Comparison of ENCODE assay signal across 12 cellular contexts in the genomic region with DNA sequence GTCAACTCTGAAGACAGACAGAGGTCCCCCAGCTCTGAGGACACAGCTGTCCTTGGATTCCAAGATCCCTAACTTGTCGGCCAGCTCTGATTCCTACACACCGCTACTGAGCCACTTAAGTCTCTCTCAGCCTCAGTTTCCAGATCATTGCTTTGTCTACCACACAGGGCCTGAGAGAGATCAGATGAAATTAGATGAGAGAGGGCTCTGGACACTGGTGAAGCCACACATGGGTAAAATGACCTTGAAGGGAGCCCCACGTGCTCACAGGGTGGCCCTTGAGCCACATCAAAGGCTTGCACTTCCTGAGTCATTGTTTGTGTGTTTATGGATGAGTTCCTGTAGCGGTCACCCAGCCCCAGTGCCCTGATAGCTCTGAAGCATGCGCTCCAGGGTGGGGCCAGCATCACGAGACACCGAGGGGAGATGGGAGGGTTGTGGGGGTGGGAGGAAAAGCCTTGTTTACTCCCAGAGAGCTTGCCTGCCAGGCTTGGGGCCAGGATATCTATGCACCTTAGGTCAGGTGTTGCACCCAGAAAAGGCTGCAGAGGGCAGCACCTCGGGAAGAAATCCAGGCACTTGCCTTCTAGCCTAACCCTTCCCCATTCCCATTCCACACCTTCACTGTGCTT. TPM values are rescaled to one million over a fixed set of nuclear protein-coding genes. Genes with fewer than 3 reads are reported as not detected.
DNase-seq lines count a peak whose midpoint lies in the region; ATAC-seq, FAIRE-seq and TF ChIP-seq lines count a peak whose summit lies in the region.
"Had no signal": no experiment of that assay in that cellular context is flagged by ENCODE, and none has a peak within 500 bp of the region (broad histone marks: within the 10 kb centered on the region; RNA-seq: fewer than 3 reads in every experiment).

No MANE protein-coding gene starts in this region.

- H3K4me1 Mint-ChIP-seq in activated T-helper 1 cell treated with anti-CD3 and anti-CD28 coated beads, Interleukin-12 subunit alpha, Interleukin-12 subunit beta, Interleukin-2, Interleukin-4 antibody, amounts not matched to agents 30 ng/mL and 10 ng/mL and 1 ng/mL, durations not matched to agents 14 hours and 24 hours and 36 hours (ENCODE audit: low read depth): no peaks in the 10 kb centered on the region
- H3K4me1 Mint-ChIP-seq in CD4-positive, alpha-beta T cell (ENCODE audit: low read depth): no peaks in the 10 kb centered on the region
- H3K4me1 Mint-ChIP-seq: brain had no signal

- H3K36me3 Mint-ChIP-seq in activated T-helper 1 cell treated with anti-CD3 and anti-CD28 coated beads, Interleukin-12 subunit alpha, Interleukin-12 subunit beta, Interleukin-2, Interleukin-4 antibody, amounts not matched to agents 30 ng/mL and 10 ng/mL and 1 ng/mL, durations not matched to agents 14 hours and 24 hours and 36 hours (ENCODE audit: low read depth): no peaks in the 10 kb centered on the region
- H3K36me3 Mint-ChIP-seq in CD4-positive, alpha-beta T cell (ENCODE audit: low read depth): no peaks in the 10 kb centered on the region
- H3K36me3 Mint-ChIP-seq: brain had no signal

- H3K4me2 ChIP-seq in H1 (ENCODE audit: insufficient read depth in 1 of 2, low read depth in 2 of 2, low read length in 2 of 2): no peak overlapping the region
- no peak overlapping the region for H3K4me2 ChIP-seq in neuronal stem cell (ENCODE audit: insufficient read depth, low read length, poor library complexity, severe bottlenecking)

- no peak for DNase-seq in GM12865 (ENCODE audit: low read depth)
- DNase-seq in NCI-H510A (lab: John Stamatoyannopoulos, UW): peak; percentile 52
- peak; percentile 41 to 75 for DNase-seq in H1 (ENCODE audit: low read depth in 1 of 2, low spot score in 2 of 2)
- DNase-seq in neuronal stem cell (ENCODE audit: low spot score): no peak
- DNase-seq in stimulated activated CD4-positive, alpha-beta T cell treated with anti-CD3 and anti-CD28 coated beads, Interleukin-15, amount 100 ng/mL, for 24 hours: no peak
- no peak for DNase-seq in glomerular visceral epithelial cell (ENCODE audit: extremely low spot score)
- DNase-seq in activated T-helper 1 cell treated with anti-CD3 and anti-CD28 coated beads, Interleukin-12 subunit alpha, Interleukin-12 subunit beta, Interleukin-2, Interleukin-4 antibody, amounts not matched to agents 30 ng/mL and 10 ng/mL and 1 ng/mL, durations not matched to agents 14 hours and 24 hours and 36 hours (ENCODE audit: low spot score): no peak
- no peak for DNase-seq in CD4-positive, alpha-beta T cell
- DNase-seq: HCEC 1CT; NK-92 treated with Interleukin-12 subunit alpha and Interleukin-12 subunit beta, amount 100 ng/mL, for 24 hours; occipital lobe had no signal

- CTCF ChIA-PET in H1 (lab: Charles Lee; ENCODE audit: partially characterized antibody): interaction anchor here (0.6 to 2.3 kb wide), 28 partner anchors 9 to 242 kb away, joined by 3 to 23 read pairs (median 4); no protein-coding TSS in a partner anchor
- CTCF ChIA-PET in CD4-positive, alpha-beta T cell (lab: Charles Lee): no interaction called here

- ATAC-seq in CD4-positive, alpha-beta T cell (ENCODE audit: poor library complexity): no peak

- TF ChIP-seq POLR2A in H1 (IDR thresholded peaks at IDR 0.05; ENCODE audit: control extremely low read depth in 1 of 2, low read depth in 2 of 2, low read length in 2 of 2): no peak

- TF ChIP-seq CTCF in GM12865 (IDR thresholded peaks at IDR 0.05; ENCODE audit: insufficient read depth, low read depth, low read length, missing control alignments): peak; percentile 8
- peak; percentile 65 to 86 (median 74) for TF ChIP-seq CTCF in H1 (IDR thresholded peaks at IDR 0.05; ENCODE audit: control extremely low read depth in 1 of 3, insufficient read depth in 1 of 3, low read depth in 1 of 3, low read length in 3 of 3)
- no peak for TF ChIP-seq CTCF in CD4-positive, alpha-beta T cell (IDR thresholded peaks at IDR 0.05)

- 47% methylated on average over 8 of the region's 8 CpGs; no CpG with 5 or more reads in 1 of the 2 experiments for WGBS in H1 (ENCODE audit: extremely low coverage in 1 of 2, insufficient coverage in 1 of 2, insufficient read length in 1 of 2, insufficient replicate concordance in 2 of 2, low coverage in 1 of 2, low lambda C conversion rate in 2 of 2, missing lambda C conversion rate in 1 of 2), 2 experiments
- no CpG with 5 or more reads among the region's 8 CpGs for WGBS in neuronal stem cell (ENCODE audit: extremely low coverage in 2 of 2, insufficient read length in 2 of 2, insufficient replicate concordance in 1 of 2), 2 donors

- H3K4ac ChIP-seq in H1 (replicated peaks; ENCODE audit: insufficient read length, low read depth, low read length): no peak overlapping the region
- H3K4ac ChIP-seq in neuronal stem cell (ENCODE audit: low read length): no peak overlapping the region

- no peak overlapping the region for H4K91ac ChIP-seq in H1 (replicated peaks; ENCODE audit: insufficient read length, low read length)
- H4K91ac ChIP-seq in neuronal stem cell (ENCODE audit: low read depth, low read length, poor library complexity): no peak overlapping the region

- H3K27me3 Mint-ChIP-seq in activated T-helper 1 cell treated with anti-CD3 and anti-CD28 coated beads, Interleukin-12 subunit alpha, Interleukin-12 subunit beta, Interleukin-2, Interleukin-4 antibody, amounts not matched to agents 30 ng/mL and 10 ng/mL and 1 ng/mL, durations not matched to agents 14 hours and 24 hours and 36 hours (ENCODE audit: insufficient read depth): no peaks in the 10 kb centered on the region
- H3K27me3 Mint-ChIP-seq in CD4-positive, alpha-beta T cell: peaks cover 18% of the 10 kb centered on the region

- no peak overlapping the region for H4K8ac ChIP-seq in H1 (ENCODE audit: extremely low read depth, insufficient read depth, low read length)
- H4K8ac ChIP-seq in neuronal stem cell (ENCODE audit: low read depth, low read length): no peak overlapping the region

- no peaks in the 10 kb centered on the region for H3K9me3 Mint-ChIP-seq in activated T-helper 1 cell treated with anti-CD3 and anti-CD28 coated beads, Interleukin-12 subunit alpha, Interleukin-12 subunit beta, Interleukin-2, Interleukin-4 antibody, amounts not matched to agents 30 ng/mL and 10 ng/mL and 1 ng/mL, durations not matched to agents 14 hours and 24 hours and 36 hours
- no peaks in the 10 kb centered on the region for H3K9me3 Mint-ChIP-seq in CD4-positive, alpha-beta T cell

- H3K18ac ChIP-seq in H1 (ENCODE audit: extremely low read depth, low read length): no peak overlapping the region
- peak overlapping the region; percentile 35 for H3K18ac ChIP-seq in neuronal stem cell (ENCODE audit: low read length)

- peak overlapping the region; percentile 96 for H2AFZ ChIP-seq in H1 (ENCODE audit: low read length)
- H2AFZ ChIP-seq in neuronal stem cell (ENCODE audit: low read length): peak overlapping the region; percentile 53

- peaks cover 0 to 3% of the 10 kb centered on the region in 2 experiments; a peak in 1 of 4 replicates for H3K9me3 ChIP-seq in H1 (ENCODE audit: insufficient read depth in 2 of 2, low read depth in 1 of 2, low read length in 1 of 2)
- no peaks in the 10 kb centered on the region for H3K9me3 ChIP-seq in neuronal stem cell (replicated peaks in 1 of 2; ENCODE audit: control insufficient read depth in 2 of 2, insufficient read depth in 1 of 2, low read depth in 1 of 2, low read length in 2 of 2)
- no peaks in the 10 kb centered on the region for H3K9me3 ChIP-seq in CD4-positive, alpha-beta T cell (ENCODE audit: control insufficient read depth, low read length)

- peak; percentile 76 for FAIRE-seq in H1 (lab: Jason Lieb, UNC)

- no peaks in the 10 kb centered on the region for H3K79me2 ChIP-seq in H1 (ENCODE audit: control insufficient read depth in 1 of 2, insufficient read depth in 2 of 2, low read length in 2 of 2)

- H3K27me3 ChIP-seq in H1 (replicated peaks in 1 of 4; ENCODE audit: control insufficient read depth in 3 of 4, extremely low read depth in 1 of 4, insufficient read depth in 3 of 4, low read length in 3 of 4) (no peaks in the 10 kb centered on the region; a peak in 1 of 7 replicates), neuronal stem cell (ENCODE audit: control insufficient read depth in 3 of 3, insufficient read depth in 3 of 3, low read depth in 1 of 3, low read length in 3 of 3) (no peaks in the 10 kb centered on the region)
- no peaks in the 10 kb centered on the region for H3K27me3 ChIP-seq in CD4-positive, alpha-beta T cell (ENCODE audit: control insufficient read depth, insufficient read depth, low read length)

- H3K56ac ChIP-seq in H1 (replicated peaks; ENCODE audit: insufficient read length, low read depth, low read length): no peak overlapping the region

- H3K79me1 ChIP-seq in H1 (ENCODE audit: low read depth, low read length) (no peaks in the 10 kb centered on the region), neuronal stem cell (ENCODE audit: low read depth, low read length) (no peaks in the 10 kb centered on the region)

- peak overlapping the region; percentile 30; the same call in 1 of the 2 replicates for H2BK5ac ChIP-seq in H1 (ENCODE audit: low read depth, low read length)
- H2BK5ac ChIP-seq in neuronal stem cell (ENCODE audit: low read length): no peak overlapping the region

- no peak overlapping the region for H2BK20ac ChIP-seq in H1 (ENCODE audit: low read length)

- no peak overlapping the region for H4K5ac ChIP-seq in H1 (ENCODE audit: insufficient read length, low read depth, low read length)

- H3K36me3 ChIP-seq in H1 (ENCODE audit: control insufficient read depth in 2 of 4, insufficient read depth in 4 of 4, low read length in 3 of 4) (no peaks in the 10 kb centered on the region), neuronal stem cell (replicated peaks in 1 of 2; ENCODE audit: control insufficient read depth in 2 of 2, insufficient read depth in 2 of 2, low read length in 2 of 2) (no peaks in the 10 kb centered on the region)

- H3K23ac ChIP-seq in H1 (ENCODE audit: insufficient read length) (no peak overlapping the region), neuronal stem cell (ENCODE audit: low read depth, low read length, poor library complexity) (no peak overlapping the region)

- H3K27ac ChIP-seq in H1 (ENCODE audit: low read depth, low read length) (no peak overlapping the region), neuronal stem cell (replicated peaks; ENCODE audit: low read length) (no peak overlapping the region)
- no peak overlapping the region for H3K27ac ChIP-seq in CD4-positive, alpha-beta T cell (ENCODE audit: low read depth, low read length)

- peak overlapping the region; percentile 40; the same call in 1 of the 2 replicates for H2BK15ac ChIP-seq in H1 (ENCODE audit: low read length)
- H2BK15ac ChIP-seq in neuronal stem cell (ENCODE audit: low read length): no peak overlapping the region

- H3K14ac ChIP-seq in H1 (ENCODE audit: insufficient read length): no peak overlapping the region
- H3K14ac ChIP-seq in neuronal stem cell (ENCODE audit: low read length): no peak overlapping the region

- no peak overlapping the region for H2BK120ac ChIP-seq in H1 (replicated peaks; ENCODE audit: low read depth, low read length)
- H2BK120ac ChIP-seq in neuronal stem cell (ENCODE audit: low read depth, low read length): no peak overlapping the region

- H3K4me3 Mint-ChIP-seq in activated T-helper 1 cell treated with anti-CD3 and anti-CD28 coated beads, Interleukin-12 subunit alpha, Interleukin-12 subunit beta, Interleukin-2, Interleukin-4 antibody, amounts not matched to agents 30 ng/mL and 10 ng/mL and 1 ng/mL, durations not matched to agents 14 hours and 24 hours and 36 hours: no peak overlapping the region
- no peak overlapping the region for H3K4me3 Mint-ChIP-seq in CD4-positive, alpha-beta T cell
- H3K4me3 Mint-ChIP-seq: brain had no signal

- 0 out of 7 replicates have a peak, but pooled peaks cover 0 to 3% (median 0%) of the 10 kb centered on the region in 4 experiments for H3K4me1 ChIP-seq in H1 (replicated peaks in 1 of 4; ENCODE audit: control insufficient read depth in 3 of 4, insufficient read depth in 4 of 4, low read length in 3 of 4)
- no peaks in the 10 kb centered on the region for H3K4me1 ChIP-seq in neuronal stem cell (ENCODE audit: control insufficient read depth in 2 of 2, insufficient read depth in 1 of 2, low read depth in 1 of 2, low read length in 2 of 2)

- H3K9ac ChIP-seq in H1 (replicated peaks in 1 of 4; ENCODE audit: extremely low read depth in 1 of 4, low read depth in 3 of 4, low read length in 3 of 4): no peak overlapping the region
- H3K9ac ChIP-seq in neuronal stem cell (ENCODE audit: low read depth, low read length, poor library complexity): no peak overlapping the region

- H3K4me3 ChIP-seq in GM12865 (ENCODE audit: low read depth, low read length): no peak overlapping the region
- no peak overlapping the region for H3K4me3 ChIP-seq in H1 (ENCODE audit: extremely low read depth in 1 of 4, insufficient read depth in 2 of 4, low read depth in 3 of 4, low read length in 4 of 4)
- H3K4me3 ChIP-seq in neuronal stem cell (ENCODE audit: low read length in 2 of 2): no peak overlapping the region

- peak overlapping the region; percentile 69; the same call in 1 of the 2 replicates for H2BK12ac ChIP-seq in H1 (ENCODE audit: low read depth, low read length)
- no peak overlapping the region for H2BK12ac ChIP-seq in neuronal stem cell (ENCODE audit: low read length)

- no peak overlapping the region for H3K27ac Mint-ChIP-seq in activated T-helper 1 cell treated with anti-CD3 and anti-CD28 coated beads, Interleukin-12 subunit alpha, Interleukin-12 subunit beta, Interleukin-2, Interleukin-4 antibody, amounts not matched to agents 30 ng/mL and 10 ng/mL and 1 ng/mL, durations not matched to agents 14 hours and 24 hours and 36 hours
- no peak overlapping the region for H3K27ac Mint-ChIP-seq in CD4-positive, alpha-beta T cell
- H3K27ac Mint-ChIP-seq: brain had no signal

- H4K20me1 ChIP-seq in H1 (replicated peaks in 1 of 2; ENCODE audit: control insufficient read depth in 1 of 2, insufficient read depth in 2 of 2, low read length in 2 of 2): no peaks in the 10 kb centered on the region

- H2AK5ac ChIP-seq in H1 (ENCODE audit: low read depth, low read length) (no peak overlapping the region), neuronal stem cell (ENCODE audit: low read depth, low read length) (no peak overlapping the region)

- POLR2A ChIA-PET in H1 (lab: Charles Lee; ENCODE audit: partially characterized antibody): no interaction called here
- POLR2A ChIA-PET in CD4-positive, alpha-beta T cell (lab: Charles Lee): no interaction called here

- no peaks in the 10 kb centered on the region for H3K23me2 ChIP-seq in H1 (ENCODE audit: low read depth, low read length)

- peak; percentile 54 to 69 for TF ChIP-seq RAD21 in H1 (IDR thresholded peaks at IDR 0.05 in 1 of 2, conservative IDR thresholded peaks at IDR 0.05 in 1 of 2; ENCODE audit: low read depth in 2 of 2, low read length in 2 of 2)

- TF ChIP-seq EP300 in H1 (IDR thresholded peaks at IDR 0.05; ENCODE audit: borderline replicate concordance in 1 of 2, low read depth in 2 of 2, low read length in 2 of 2): no peak

- intact Hi-C loops in activated T-helper 1 cell treated with anti-CD3 and anti-CD28 coated beads, Interleukin-12 subunit alpha, Interleukin-12 subunit beta, Interleukin-2, Interleukin-4 antibody, amounts not matched to agents 30 ng/mL and 10 ng/mL and 1 ng/mL, durations not matched to agents 14 hours and 24 hours and 36 hours (cut with micrococcal nuclease): no loop called here
- intact Hi-C loops in CD4-positive, alpha-beta T cell (cut with DNase I, micrococcal nuclease): no loop called here

RNA-seq across cellular contexts. Expression of a gene that starts 32.7 kb away (rescaled TPM):
- 0.40 TPM in 1 of 2 replicates, not detected in the other for total RNA-seq in H1 (2021; fragmentation: NEBNext Ultra II Directional; extraction: Animal tissue kit (Norgen Biotek cat#: 25700))
- polyA plus RNA-seq in H1 (2011; rRNA removed): 0.25 and 0.35 TPM in 2 replicates
- polyA plus RNA-seq in H1 (2011; cell fraction: cytosol; rRNA removed): 0.19 TPM
- 0.44 TPM for polyA plus RNA-seq in H1 (2011; cell fraction: nucleus; rRNA removed)
- polyA plus RNA-seq in H1 (2012, experiment 1 of 2): 0.06 to 0.28 TPM (median 0.15 TPM) in 4 replicates
- 0.29 TPM for polyA plus RNA-seq in H1 (2012, experiment 2 of 2)
- polyA plus RNA-seq in H1 (2013, experiment 1 of 2): 0.18 TPM
- 0.13 TPM for polyA plus RNA-seq in H1 (2013, experiment 2 of 2)
- 0.41 and 0.59 TPM in 2 replicates for polyA minus RNA-seq in H1 (2011; rRNA and poly(A)+ RNA removed)
- not detected for polyA minus RNA-seq in H1 (2011; cell fraction: cytosol; rRNA and poly(A)+ RNA removed)
- not detected for polyA minus RNA-seq in H1 (2011; cell fraction: nucleus; rRNA and poly(A)+ RNA removed)
- not detected for polyA plus RNA-seq in neuronal stem cell (2013, experiment 1 of 2)
- polyA plus RNA-seq in neuronal stem cell (2013, experiment 2 of 2): not detected
- not detected in 2 replicates for total RNA-seq in activated T-helper 1 cell treated with anti-CD3 and anti-CD28 coated beads, Interleukin-12 subunit alpha, Interleukin-12 subunit beta, Interleukin-2, Interleukin-4 antibody, amounts not matched to agents 30 ng/mL and 10 ng/mL and 1 ng/mL, durations not matched to agents 14 hours and 24 hours and 36 hours
- total RNA-seq in CD4-positive, alpha-beta T cell: not detected
- total RNA-seq: occipital lobe had no signal

RNA-seq across cellular contexts. Expression of a gene that starts 56.6 kb away (rescaled TPM):
- total RNA-seq in H1 (2021; fragmentation: NEBNext Ultra II Directional; extraction: Animal tissue kit (Norgen Biotek cat#: 25700)): 0.33 TPM in 1 of 2 replicates, not detected in the other
- polyA plus RNA-seq in H1 (2011; rRNA removed): 0.08 TPM in 1 of 2 replicates, not detected in the other
- not detected for polyA plus RNA-seq in H1 (2011; cell fraction: cytosol; rRNA removed)
- 0.19 TPM for polyA plus RNA-seq in H1 (2011; cell fraction: nucleus; rRNA removed)
- polyA plus RNA-seq in H1 (2012, experiment 1 of 2): not detected in 4 replicates
- polyA plus RNA-seq in H1 (2012, experiment 2 of 2): not detected
- polyA plus RNA-seq in H1 (2013, experiment 1 of 2): 0.08 TPM
- not detected for polyA plus RNA-seq in H1 (2013, experiment 2 of 2)
- 0.83 and 1.5 TPM in 2 replicates for polyA minus RNA-seq in H1 (2011; rRNA and poly(A)+ RNA removed)
- polyA minus RNA-seq in H1 (2011; cell fraction: cytosol; rRNA and poly(A)+ RNA removed): not detected
- 3.1 TPM for polyA minus RNA-seq in H1 (2011; cell fraction: nucleus; rRNA and poly(A)+ RNA removed)
- not detected for polyA plus RNA-seq in neuronal stem cell (2013, experiment 1 of 2)
- not detected for polyA plus RNA-seq in neuronal stem cell (2013, experiment 2 of 2)
- not detected in 2 replicates for total RNA-seq in activated T-helper 1 cell treated with anti-CD3 and anti-CD28 coated beads, Interleukin-12 subunit alpha, Interleukin-12 subunit beta, Interleukin-2, Interleukin-4 antibody, amounts not matched to agents 30 ng/mL and 10 ng/mL and 1 ng/mL, durations not matched to agents 14 hours and 24 hours and 36 hours
- not detected for total RNA-seq in CD4-positive, alpha-beta T cell
- total RNA-seq: occipital lobe had no signal

Comparison
In these comparisons a context has a peak if more than half of its experiments do, and no peak if none do; other contexts are left out.
1. DNase-seq: peak in NCI-H510A (single experiment) and H1 (2 of 2); none in GM12865 (single experiment), neuronal stem cell (single experiment), stimulated activated CD4-positive, alpha-beta T cell treated with anti-CD3 and anti-CD28 coated beads, Interleukin-15, amount 100 ng/mL, for 24 hours (single experiment), glomerular visceral epithelial cell (single experiment), activated T-helper 1 cell treated with anti-CD3 and anti-CD28 coated beads, Interleukin-12 subunit alpha, Interleukin-12 subunit beta, Interleukin-2, Interleukin-4 antibody, amounts not matched to agents 30 ng/mL and 10 ng/mL and 1 ng/mL, durations not matched to agents 14 hours and 24 hours and 36 hours (single experiment) and CD4-positive, alpha-beta T cell (0 of 10).